ENCODE assay signal across 24 cellular contexts in the genomic region with DNA sequence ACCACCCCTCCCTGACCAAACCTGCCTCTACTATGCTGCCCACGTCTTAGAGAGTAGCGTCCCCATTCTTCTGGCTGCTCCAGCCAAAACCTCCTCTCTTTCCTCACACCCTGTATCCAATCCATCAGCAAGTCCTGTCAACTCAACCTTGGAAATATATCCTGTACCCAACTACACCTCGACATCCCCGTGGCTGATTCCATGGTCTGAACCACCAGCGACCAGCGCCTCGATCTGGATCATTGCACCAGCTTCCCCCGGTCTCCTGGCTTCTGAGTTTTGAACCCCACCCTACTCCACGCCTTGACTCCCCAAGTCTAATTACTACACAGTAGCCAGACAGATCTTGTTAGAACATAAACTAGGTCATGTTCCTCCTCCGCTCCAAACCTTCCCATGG.
"Had no signal": no experiment of that assay in that cellular context is flagged by ENCODE, and none has a peak within 500 bp of the region (broad histone marks: within the 10 kb centered on the region; RNA-seq: fewer than 3 reads in every experiment).

No MANE protein-coding gene starts in this region.

- DNase-seq: effector CD4-positive, alpha-beta T cell; endodermal cell; erythroblast; foreskin keratinocyte; head of caudate nucleus; kidney; left cardiac atrium; left ventricle myocardium inferior; lower lobe of right lung; midbrain; sigmoid colon; stimulated activated CD4-positive, alpha-beta T cell treated with anti-CD3 and anti-CD28 coated beads, Interleukin-2, amount 100 ng/mL, for 24 hours; stimulated activated CD4-positive, alpha-beta T cell treated with anti-CD3 and anti-CD28 coated beads, Interleukin-4, amount 100 ng/mL, for 4 hours; stimulated activated naive B cell treated with anti-CD40 and anti-IgM and Interleukin-4, amounts not matched to agents 10 μg/mL and 1 μg/mL and 100 μg/mL, for 72 hours; stimulated activated naive CD8-positive, alpha-beta T cell treated with anti-CD3 and anti-CD28 coated beads, Interleukin-15, amount 100 ng/mL, for 72 hours; testis; transverse colon had no signal

- H3K36me3 Mint-ChIP-seq: memory B cell; natural killer cell treated with Interleukin-12 subunit alpha and Interleukin-12 subunit beta and Interleukin-15 and Interleukin-18, amount 100 ng/mL, for 72 hours had no signal

- H3K9me3 ChIP-seq: left ventricle myocardium inferior, lower lobe of right lung, neutrophil, sigmoid colon, testis, transverse colon had no signal

- H3K27ac ChIP-seq: coronary artery, foreskin keratinocyte, hepatocyte, left ventricle myocardium inferior, lower lobe of right lung, neutrophil, sigmoid colon, testis, transverse colon had no signal

- H3K27ac Mint-ChIP-seq: endodermal cell; memory B cell; natural killer cell treated with Interleukin-12 subunit alpha and Interleukin-12 subunit beta and Interleukin-15 and Interleukin-18, amount 100 ng/mL, for 72 hours; stimulated activated naive B cell treated with anti-CD40 and anti-IgM and Interleukin-4, amounts not matched to agents 10 μg/mL and 1 μg/mL and 100 μg/mL, for 72 hours; stimulated activated naive CD8-positive, alpha-beta T cell treated with anti-CD3 and anti-CD28 coated beads, Interleukin-15, amount 100 ng/mL, for 72 hours had no signal

- ATAC-seq: foreskin keratinocyte; left cardiac atrium; lower lobe of right lung; natural killer cell treated with Interleukin-12 subunit alpha and Interleukin-12 subunit beta and Interleukin-15 and Interleukin-18, amount 100 ng/mL, for 72 hours; stimulated activated naive B cell treated with anti-CD40 and anti-IgM and Interleukin-4, amounts not matched to agents 10 μg/mL and 1 μg/mL and 100 μg/mL, for 72 hours; stimulated activated naive CD8-positive, alpha-beta T cell treated with anti-CD3 and anti-CD28 coated beads, Interleukin-15, amount 100 ng/mL, for 72 hours had no signal

- H3K4me3 Mint-ChIP-seq: endodermal cell; memory B cell; natural killer cell treated with Interleukin-12 subunit alpha and Interleukin-12 subunit beta and Interleukin-15 and Interleukin-18, amount 100 ng/mL, for 72 hours; stimulated activated naive B cell treated with anti-CD40 and anti-IgM and Interleukin-4, amounts not matched to agents 10 μg/mL and 1 μg/mL and 100 μg/mL, for 72 hours; stimulated activated naive CD8-positive, alpha-beta T cell treated with anti-CD3 and anti-CD28 coated beads, Interleukin-15, amount 100 ng/mL, for 72 hours had no signal

- H3K27me3 ChIP-seq: foreskin keratinocyte, hepatocyte, neutrophil, sigmoid colon, testis, transverse colon had no signal

- H3K9me3 Mint-ChIP-seq: endodermal cell; memory B cell; natural killer cell treated with Interleukin-12 subunit alpha and Interleukin-12 subunit beta and Interleukin-15 and Interleukin-18, amount 100 ng/mL, for 72 hours; stimulated activated naive B cell treated with anti-CD40 and anti-IgM and Interleukin-4, amounts not matched to agents 10 μg/mL and 1 μg/mL and 100 μg/mL, for 72 hours; stimulated activated naive CD8-positive, alpha-beta T cell treated with anti-CD3 and anti-CD28 coated beads, Interleukin-15, amount 100 ng/mL, for 72 hours had no signal

- H3K4me1 ChIP-seq: testis had no signal

- H3K4me3 ChIP-seq: coronary artery, hepatocyte, left ventricle myocardium inferior, lower lobe of right lung, sigmoid colon, skin epidermis, testis, transverse colon had no signal

- H3K27me3 Mint-ChIP-seq: memory B cell; natural killer cell treated with Interleukin-12 subunit alpha and Interleukin-12 subunit beta and Interleukin-15 and Interleukin-18, amount 100 ng/mL, for 72 hours; stimulated activated naive B cell treated with anti-CD40 and anti-IgM and Interleukin-4, amounts not matched to agents 10 μg/mL and 1 μg/mL and 100 μg/mL, for 72 hours; stimulated activated naive CD8-positive, alpha-beta T cell treated with anti-CD3 and anti-CD28 coated beads, Interleukin-15, amount 100 ng/mL, for 72 hours had no signal

- FAIRE-seq: endothelial cell of umbilical vein, kidney had no signal

- H3K36me3 ChIP-seq: neutrophil, transverse colon had no signal

- H3K4me2 ChIP-seq: hepatocyte had no signal

- H3K4me1 Mint-ChIP-seq: endodermal cell had no signal
